8 cellular contexts compared by ENCODE assay signal in genomic region chr19:10430505-10431253, GRCh38. TPM values are rescaled to one million over a fixed set of nuclear protein-coding genes. Genes with fewer than 3 reads are reported as not detected.
DNase-seq lines count a peak whose midpoint lies in the region; ATAC-seq and TF ChIP-seq lines count a peak whose summit lies in the region.

No MANE protein-coding gene starts in this region.

- ATAC-seq in HG03460 (IDR thresholded peaks at IDR 0.05; ENCODE audit: unreplicated experiment) (peak; percentile 39), memory B cell (ENCODE audit: low read depth) (no peak), GM19455 (IDR thresholded peaks at IDR 0.05; ENCODE audit: unreplicated experiment) (no peak), GM21381 (IDR thresholded peaks at IDR 0.05; ENCODE audit: unreplicated experiment) (no peak)

- BruUV-seq in Caco-2 (replicated peaks; lab: Mats Ljungman, UMichigan): no TSS peak

- H3K4me3 Mint-ChIP-seq in Caco-2 (ENCODE audit: unreplicated experiment): peak overlapping the region; percentile 76
- peak overlapping the region; percentile 88 for H3K4me3 Mint-ChIP-seq in memory B cell

- no peaks in the 10 kb centered on the region for H3K27me3 ChIP-seq in Caco-2 (replicated peaks; ENCODE audit: control insufficient read depth, insufficient read depth, low read length)
- H3K27me3 ChIP-seq in breast epithelium: no peaks in the 10 kb centered on the region

- H3K4me1 ChIP-seq in Caco-2: no peaks in the 10 kb centered on the region
- peaks cover 3 to 7% of the 10 kb centered on the region in 2 donors for H3K4me1 ChIP-seq in breast epithelium
- H3K4me1 ChIP-seq in urinary bladder (ENCODE audit: insufficient read depth): peaks cover 1% of the 10 kb centered on the region

- H3K27ac ChIP-seq in breast epithelium: peak overlapping the region in 1 of 2 donors; percentile 70
- no peak overlapping the region for H3K27ac ChIP-seq in urinary bladder (ENCODE audit: low read depth)

- H3K27me3 Mint-ChIP-seq in Caco-2 (ENCODE audit: insufficient read depth, unreplicated experiment): peaks cover 11% of the 10 kb centered on the region
- H3K27me3 Mint-ChIP-seq in memory B cell: peaks cover 11% of the 10 kb centered on the region

- H3K4me1 Mint-ChIP-seq in Caco-2 (ENCODE audit: low read depth, unreplicated experiment): no peaks in the 10 kb centered on the region
- H3K4me1 Mint-ChIP-seq in memory B cell: peaks cover 38% of the 10 kb centered on the region

- POLR2A ChIA-PET in Caco-2 (lab: Charles Lee): interaction anchor here (0.5 kb wide), 1 partner anchor 10 kb away, joined by 4 read pairs; no protein-coding TSS in a partner anchor

- H3K9me3 Mint-ChIP-seq in Caco-2 (ENCODE audit: unreplicated experiment) (no peaks in the 10 kb centered on the region), memory B cell (no peaks in the 10 kb centered on the region)

- H3K4me3 ChIP-seq in Caco-2 (ENCODE audit: low read depth, low read length): peak overlapping the region; percentile 48
- peak overlapping the region; percentile 61 to 79 (median 76) for H3K4me3 ChIP-seq in breast epithelium
- peak overlapping the region; percentile 64 for H3K4me3 ChIP-seq in urinary bladder (ENCODE audit: low read depth, low read length)

- no peak for DNase-seq in Caco-2
- no peak for DNase-seq in breast epithelium (ENCODE audit: low spot score in 2 of 2)
- DNase-seq in memory B cell (ENCODE audit: low spot score in 2 of 2): peak in 1 of 2 donors; percentile 42
- no peak for DNase-seq in NCI-H2227 (lab: John Stamatoyannopoulos, UW; ENCODE audit: unreplicated experiment)

- no peak for TF ChIP-seq CTCF in Caco-2 (IDR thresholded peaks at IDR 0.05; ENCODE audit: insufficient read depth in 1 of 2, low read depth in 1 of 2, low read length in 1 of 2, severe bottlenecking in 1 of 2, unreplicated experiment in 1 of 2)
- TF ChIP-seq CTCF in breast epithelium (IDR thresholded peaks at IDR 0.05): peak in 1 of 3 donors; percentile 3

- WGBS in urinary bladder: 3% methylated on average over 75 of the region's 75 CpGs

- H3K36me3 Mint-ChIP-seq in Caco-2 (ENCODE audit: insufficient read depth, unreplicated experiment) (no peaks in the 10 kb centered on the region), memory B cell (no peaks in the 10 kb centered on the region)

- CTCF ChIA-PET in Caco-2 (lab: Charles Lee): interaction anchor here (0.6 kb wide), 2 partner anchors 30 to 210 kb away, joined by 3 to 4 read pairs; no protein-coding TSS in a partner anchor

- H3K36me3 ChIP-seq in Caco-2 (ENCODE audit: control insufficient read depth, insufficient read depth, low read length) (no peaks in the 10 kb centered on the region), breast epithelium (no peaks in the 10 kb centered on the region), urinary bladder (ENCODE audit: insufficient read depth) (no peaks in the 10 kb centered on the region)

- no peak for TF ChIP-seq POLR2A in breast epithelium (IDR thresholded peaks at IDR 0.05)

- H3K9me3 ChIP-seq in Caco-2 (no peaks in the 10 kb centered on the region), breast epithelium (no peaks in the 10 kb centered on the region)

- intact Hi-C loops in Caco-2 (cut with micrococcal nuclease; ENCODE audit: unreplicated experiment): no loop called here
- intact Hi-C loops in breast epithelium (cut with DNase I; ENCODE audit: low total_unique reads): no loop called here

- no peak overlapping the region for H3K27ac Mint-ChIP-seq in Caco-2 (ENCODE audit: unreplicated experiment)
- H3K27ac Mint-ChIP-seq in memory B cell: peak overlapping the region; percentile 96

RNA-seq across cellular contexts. Expression of gene PDE4A, which starts 10.3 kb away (rescaled TPM):
- 3.6 and 3.7 TPM in 2 replicates for total RNA-seq in Caco-2 (2022)
- 10 to 100 TPM in 2 of 3 donors, 1 to 10 TPM in 1; 5.6 to 20.3 (median 12.1) TPM for total RNA-seq in breast epithelium
- 5.6 TPM for total RNA-seq in urinary bladder
- polyA plus RNA-seq in urinary bladder: 18.6 TPM

RNA-seq across cellular contexts. Expression of gene CDC37, which starts 27.3 kb away (rescaled TPM):
- total RNA-seq in Caco-2 (2022) (154 and 164 TPM in 2 replicates), breast epithelium (100 to 1,000 TPM; 141 to 213 (median 172) TPM), urinary bladder (59.5 TPM)
- polyA plus RNA-seq in urinary bladder: 203 TPM

RNA-seq across cellular contexts. Expression of gene TYK2, which starts 50.3 kb away (rescaled TPM):
- 124 and 134 TPM in 2 replicates for total RNA-seq in Caco-2 (2022)
- 100 to 1,000 TPM in 2 of 3 donors, 10 to 100 TPM in 1; 61.6 to 109 (median 104) TPM for total RNA-seq in breast epithelium
- 55.5 TPM for total RNA-seq in urinary bladder
- polyA plus RNA-seq in urinary bladder: 72.1 TPM
